In genomic region chr16:88451586-88452484, GRCh38 we compare ENCODE assay signal across 8 cellular contexts. TPM values are rescaled to one million over a fixed set of nuclear protein-coding genes. Genes with fewer than 3 reads are reported as not detected.
DNase-seq lines count a peak whose midpoint lies in the region; ATAC-seq and FAIRE-seq lines count a peak whose summit lies in the region.

No MANE protein-coding gene starts in this region.

- no peak for ATAC-seq in GM19035 (IDR thresholded peaks at IDR 0.05; ENCODE audit: unreplicated experiment)

- peak; percentile 19 to 31 for DNase-seq in stimulated activated CD4-positive, alpha-beta T cell treated with anti-CD3 and anti-CD28 coated beads, Interleukin-2, amount 100 ng/mL, for 24 hours
- DNase-seq in stimulated activated CD4-positive, alpha-beta T cell treated with anti-CD3 and anti-CD28 coated beads, Interleukin-1b, Interleukin-23, amount 100 ng/mL, for 48 hours: no peak
- DNase-seq in activated T-helper 9 cell treated with anti-CD3 and anti-CD28 coated beads, Interleukin-2, amount 50 U/mL, for 16 hours (ENCODE audit: low read depth): peak; percentile 6
- DNase-seq in NCI-H774 (lab: John Stamatoyannopoulos, UW) (no peak), H4 (ENCODE audit: low spot score) (no peak), RCC 7860 (ENCODE audit: low spot score) (no peak)

- no peak for FAIRE-seq in RCC 7860 (lab: Jason Lieb, UNC)

- no peaks in the 10 kb centered on the region for H3K9me3 ChIP-seq in mononuclear cell (ENCODE audit: low read depth, low read length)

- peak overlapping the region; percentile 41 for H3K4me3 ChIP-seq in mononuclear cell (ENCODE audit: low read length)

- peaks cover 38% of the 10 kb centered on the region for H3K4me1 ChIP-seq in mononuclear cell (ENCODE audit: insufficient read depth, low read length)

- H3K27me3 ChIP-seq in mononuclear cell (ENCODE audit: insufficient read depth, low read length): peaks cover 21% of the 10 kb centered on the region

RNA-seq across cellular contexts. Expression of gene ZFPM1, which starts 1.2 kb away (rescaled TPM):
- total RNA-seq in mononuclear cell: 5.8 TPM
- total RNA-seq in H4 (2014; rRNA removed; shearing (Covaris generic)): 0.29 and 0.86 TPM in 2 replicates

Comparison
In these comparisons a context has a peak if more than half of its experiments do, and no peak if none do; other contexts are left out.
1. DNase-seq: peak in stimulated activated CD4-positive, alpha-beta T cell treated with anti-CD3 and anti-CD28 coated beads, Interleukin-2, amount 100 ng/mL, for 24 hours (2 of 2) and activated T-helper 9 cell treated with anti-CD3 and anti-CD28 coated beads, Interleukin-2, amount 50 U/mL, for 16 hours (single experiment); none in stimulated activated CD4-positive, alpha-beta T cell treated with anti-CD3 and anti-CD28 coated beads, Interleukin-1b, Interleukin-23, amount 100 ng/mL, for 48 hours (single experiment), NCI-H774 (single experiment), H4 (single experiment) and RCC 7860 (single experiment).